In the genomic region with DNA sequence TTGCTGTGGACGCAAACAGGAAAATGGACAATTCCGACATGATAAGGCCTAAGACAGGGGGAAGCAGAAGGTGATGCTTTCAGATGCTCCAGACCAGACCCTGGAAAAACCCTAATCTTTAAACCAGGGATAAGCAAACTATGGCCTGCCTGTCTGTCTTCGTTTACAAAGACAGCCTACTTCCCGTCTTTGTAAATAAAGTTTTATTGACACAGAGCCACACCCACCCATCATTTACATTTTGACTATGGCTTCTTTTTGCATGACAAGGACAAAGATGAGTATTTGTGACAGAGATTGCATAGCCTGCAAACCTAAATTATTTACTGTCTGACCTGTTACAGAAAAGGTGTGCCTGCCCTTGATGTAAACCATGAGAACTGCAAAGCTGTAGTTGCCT, we compare ENCODE assay signal across 27 cellular contexts.
DNase-seq lines count a peak whose midpoint lies in the region; ATAC-seq, FAIRE-seq and TF ChIP-seq lines count a peak whose summit lies in the region.
"Had no signal": no experiment of that assay in that cellular context is flagged by ENCODE, and none has a peak within 500 bp of the region (broad histone marks: within the 10 kb centered on the region; RNA-seq: fewer than 3 reads in every experiment).

No MANE protein-coding gene starts in this region.

- H3K9me3 Mint-ChIP-seq in GM23338, result no peaks in the 10 kb centered on the region
- H3K9me3 Mint-ChIP-seq: CD14-positive monocyte; CD8-positive, alpha-beta memory T cell had no signal

- no TSS peak for BruUV-seq in K562 (replicated peaks; lab: Mats Ljungman, UMichigan)

- no peak overlapping the region for H3K4me3 Mint-ChIP-seq in GM23338
- H3K4me3 Mint-ChIP-seq: CD14-positive monocyte; CD4-positive, CD25-positive, alpha-beta regulatory T cell; CD8-positive, alpha-beta memory T cell had no signal

- no peaks in the 10 kb centered on the region for H3K79me2 ChIP-seq in GM23338 (replicated peaks; ENCODE audit: insufficient read depth)
- no peaks in the 10 kb centered on the region for H3K79me2 ChIP-seq in K562 (ENCODE audit: control insufficient read depth, insufficient read depth, low read length)

- peaks cover 1% of the 10 kb centered on the region for H3K27me3 Mint-ChIP-seq in GM23338 (ENCODE audit: insufficient read depth, low read depth, poor library complexity)

- no peak for TF ChIP-seq RAD21 in K562 (CRISPR knock-in tag; conservative IDR thresholded peaks at IDR 0.05 in 1 of 2, IDR thresholded peaks at IDR 0.05 in 1 of 2)

- ATAC-seq in GM23338, result no peak
- no peak for ATAC-seq in K562

- H3K4me3 ChIP-seq in GM23338, result no peak overlapping the region
- no peak overlapping the region for H3K4me3 ChIP-seq in K562
- H3K4me3 ChIP-seq: BLaER1 had no signal

- H3K9me2 ChIP-seq in GM23338 (ENCODE audit: insufficient read depth), result no peaks in the 10 kb centered on the region

- H3K36me3 Mint-ChIP-seq in GM23338 (ENCODE audit: low read depth), result no peaks in the 10 kb centered on the region
- H3K36me3 Mint-ChIP-seq: CD14-positive monocyte; CD4-positive, alpha-beta memory T cell; CD4-positive, CD25-positive, alpha-beta regulatory T cell; CD8-positive, alpha-beta memory T cell had no signal

- H3K4me2 ChIP-seq in GM23338 (no peak overlapping the region), K562 (ENCODE audit: insufficient read depth, low read length) (no peak overlapping the region)
- H3K4me2 ChIP-seq: BLaER1 had no signal

- TF ChIP-seq POLR2A in K562 (conservative IDR thresholded peaks at IDR 0.05), result no peak

- H3F3A ChIP-seq in GM23338 (replicated peaks; ENCODE audit: low read depth), result no peaks in the 10 kb centered on the region

- no peak overlapping the region for H3K27ac Mint-ChIP-seq in GM23338
- H3K27ac Mint-ChIP-seq: CD14-positive monocyte; CD4-positive, alpha-beta memory T cell; CD4-positive, CD25-positive, alpha-beta regulatory T cell; CD8-positive, alpha-beta memory T cell had no signal

- H3K27me3 ChIP-seq in GM23338 (ENCODE audit: insufficient read depth) (no peaks in the 10 kb centered on the region), K562 (ENCODE audit: control insufficient read depth in 2 of 2, insufficient read depth in 2 of 2, low read length in 2 of 2) (no peaks in the 10 kb centered on the region; a peak in 2 of 5 replicates)
- H3K27me3 ChIP-seq: BE2C, BLaER1 had no signal

- 0% methylated on average over 4 of the region's 4 CpGs for WGBS in K562 (ENCODE audit: insufficient coverage, low coverage, missing lambda C conversion rate)

- in situ Hi-C loops in K562 (cut with MboI), result no loop called here

- TF ChIP-seq CTCF in GM23338 (conservative IDR thresholded peaks at IDR 0.05; ENCODE audit: low read depth in 2 of 2) (no peak), K562 (IDR thresholded peaks at IDR 0.05 in 2 of 3, conservative IDR thresholded peaks at IDR 0.05 in 1 of 3; ENCODE audit: insufficient read depth in 2 of 3, low read depth in 1 of 3, low read length in 3 of 3) (no peak)

- H3K9ac ChIP-seq in K562 (ENCODE audit: insufficient read depth in 1 of 2, low read depth in 2 of 2, low read length in 2 of 2), result no peak overlapping the region
- H3K9ac ChIP-seq: BLaER1 had no signal

- H3K4me1 ChIP-seq in GM23338 (ENCODE audit: insufficient read depth) (peaks cover 4% of the 10 kb centered on the region; the same call in 1 of the 2 replicates), K562 (replicated peaks in 1 of 2; ENCODE audit: control insufficient read depth in 2 of 2, insufficient read depth in 2 of 2, low read length in 2 of 2) (no peaks in the 10 kb centered on the region)
- H3K4me1 ChIP-seq: BE2C, BLaER1 had no signal

- H3K4me1 Mint-ChIP-seq in GM23338, result peaks cover 16% of the 10 kb centered on the region
- H3K4me1 Mint-ChIP-seq: CD14-positive monocyte; CD4-positive, alpha-beta memory T cell; CD4-positive, CD25-positive, alpha-beta regulatory T cell; CD8-positive, alpha-beta memory T cell had no signal

- H2AFZ ChIP-seq in GM23338 (peak overlapping the region; percentile 72; the same call in 1 of the 2 replicates), K562 (ENCODE audit: low read depth, low read length) (no peak overlapping the region)

- TF ChIP-seq EP300 in K562 (IDR thresholded peaks at IDR 0.05; ENCODE audit: low read length), result no peak

- POLR2A ChIA-PET in K562 (lab: Yijun Ruan, JAX), result interaction anchor here (0.6 to 0.9 kb wide), 2 partner anchors 12 to 196 kb away, joined by 3 to 4 read pairs; a partner anchor contains a TSS

- no peak for FAIRE-seq in K562 (lab: Jason Lieb, UNC)
- FAIRE-seq: A204.1, GM12892, GM18507 had no signal

- DNase-seq in GM23338 (ENCODE audit: low spot score) (no peak), NCI-H69 (lab: John Stamatoyannopoulos, UW) (peak; percentile 5), NCI-H748 treated with DMSO at 0.1 percent for 48 hours (lab: John Stamatoyannopoulos, UW) (peak; percentile 34), K562 (ENCODE audit: extremely low read depth in 1 of 4, low spot score in 3 of 4) (no peak), head of caudate nucleus (no peak), NCI-H510A (lab: John Stamatoyannopoulos, UW) (no peak), GM03348 (ENCODE audit: low spot score) (no peak)
- DNase-seq: 8988T; ACHN; BE2C; C1 segment of cervical spinal cord; CD4-positive, alpha-beta memory T cell; CD4-positive, CD25-positive, alpha-beta regulatory T cell; CD8-positive, alpha-beta memory T cell; COR-L47; DMS 273 treated with DMSO at 0.1 percent for 48 hours; DMS153; DMS53; DMS79; DND-41; EL; GDM1 had no signal

- CTCF ChIA-PET in K562 (lab: Yijun Ruan, JAX; ENCODE audit: low intra/inter-chr PET ratio), result no interaction called here

- H3K27ac ChIP-seq in GM23338 (ENCODE audit: low read depth) (no peak overlapping the region), K562 (ENCODE audit: extremely low read depth, low read depth, low read length) (no peak overlapping the region)
- H3K27ac ChIP-seq: BLaER1 had no signal

- intact Hi-C loops in K562 (cut with micrococcal nuclease), result no loop called here
- intact Hi-C loops in head of caudate nucleus (cut with DNase I), result no loop called here

- H3K9me1 ChIP-seq in K562 (ENCODE audit: control insufficient read depth, insufficient read depth, low read length), result no peaks in the 10 kb centered on the region

- H3K9me3 ChIP-seq in K562 (replicated peaks; ENCODE audit: control insufficient read depth, insufficient read depth, low read depth, low read length), result no peaks in the 10 kb centered on the region
- H3K9me3 ChIP-seq: BE2C, BLaER1 had no signal

- no peaks in the 10 kb centered on the region for H4K20me1 ChIP-seq in GM23338 (replicated peaks; ENCODE audit: insufficient read depth)
- H4K20me1 ChIP-seq in K562 (replicated peaks; ENCODE audit: control insufficient read depth, insufficient read depth, low read length), result no peaks in the 10 kb centered on the region
- H4K20me1 ChIP-seq: BLaER1 had no signal

- H3K36me3 ChIP-seq in GM23338 (ENCODE audit: insufficient read depth) (no peaks in the 10 kb centered on the region), K562 (ENCODE audit: control insufficient read depth, insufficient read depth, low read length) (no peaks in the 10 kb centered on the region)
- H3K36me3 ChIP-seq: BE2C, BLaER1 had no signal

TF ChIP-seq in GM23338, 12 proteins besides CTCF, POLR2A, EP300 and RAD21 (continues in another document):
- TF ChIP-seq POLR2AphosphoS5 (IDR thresholded peaks at IDR 0.05; ENCODE audit: low read depth), result no peak
- TF ChIP-seq NANOG (IDR thresholded peaks at IDR 0.05; ENCODE audit: borderline replicate concordance), result no peak
- TF ChIP-seq EZH2phosphoT487 (IDR thresholded peaks at IDR 0.05; ENCODE audit: unreplicated experiment), result no peak
- TF ChIP-seq, protein P1, sequence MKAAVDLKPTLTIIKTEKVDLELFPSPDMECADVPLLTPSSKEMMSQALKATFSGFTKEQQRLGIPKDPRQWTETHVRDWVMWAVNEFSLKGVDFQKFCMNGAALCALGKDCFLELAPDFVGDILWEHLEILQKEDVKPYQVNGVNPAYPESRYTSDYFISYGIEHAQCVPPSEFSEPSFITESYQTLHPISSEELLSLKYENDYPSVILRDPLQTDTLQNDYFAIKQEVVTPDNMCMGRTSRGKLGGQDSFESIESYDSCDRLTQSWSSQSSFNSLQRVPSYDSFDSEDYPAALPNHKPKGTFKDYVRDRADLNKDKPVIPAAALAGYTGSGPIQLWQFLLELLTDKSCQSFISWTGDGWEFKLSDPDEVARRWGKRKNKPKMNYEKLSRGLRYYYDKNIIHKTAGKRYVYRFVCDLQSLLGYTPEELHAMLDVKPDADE (IDR thresholded peaks at IDR 0.05), result no peak
- TF ChIP-seq EZH2 (IDR thresholded peaks at IDR 0.05; ENCODE audit: low read depth, unreplicated experiment), result no peak
- no peak for TF ChIP-seq ZNF114 (CRISPR knock-in tag; IDR thresholded peaks at IDR 0.05)
- no peak for TF ChIP-seq ZNF331 (CRISPR knock-in tag; IDR thresholded peaks at IDR 0.05; ENCODE audit: low read depth)

TF ChIP-seq in K562, 482 proteins besides CTCF, POLR2A, EP300 and RAD21 (continues in another document):
- TF ChIP-seq ZNF431 (CRISPR knock-in tag; IDR thresholded peaks at IDR 0.05), result no peak

Comparison
In these comparisons a context has a peak if more than half of its experiments do, and no peak if none do; other contexts are left out.
1. DNase-seq: peak in NCI-H69 (single experiment) and NCI-H748 treated with DMSO at 0.1 percent for 48 hours (single experiment); none in GM23338 (single experiment), K562 (0 of 4), head of caudate nucleus (0 of 42), NCI-H510A (single experiment) and GM03348 (single experiment).